25 cellular contexts compared by ENCODE assay signal in genomic region chr9:69355232-69355631, GRCh38. TPM values are rescaled to one million over a fixed set of nuclear protein-coding genes. Genes with fewer than 3 reads are reported as not detected.
"Had no signal": no experiment of that assay in that cellular context is flagged by ENCODE, and none has a peak within 500 bp of the region (broad histone marks: within the 10 kb centered on the region; RNA-seq: fewer than 3 reads in every experiment).

No MANE protein-coding gene starts in this region.

- H3K27me3 ChIP-seq: dorsolateral prefrontal cortex, esophagus muscularis mucosa, foreskin keratinocyte, heart right ventricle, left lung had no signal

- H3K36me3 ChIP-seq: esophagus muscularis mucosa, heart right ventricle, left lung, lower lobe of right lung had no signal

- ATAC-seq: foreskin keratinocyte, heart right ventricle, left cardiac atrium, left lung, left ventricle myocardium superior, lower lobe of right lung, mucosa of descending colon had no signal

- H3K4me3 ChIP-seq: coronary artery, dorsolateral prefrontal cortex, esophagus muscularis mucosa, heart right ventricle, left lung, lower lobe of right lung, mucosa of descending colon had no signal

- DNase-seq: dermis blood vessel endothelial cell; dorsolateral prefrontal cortex; effector CD4-positive, alpha-beta T cell; effector memory CD4-positive, alpha-beta T cell; foreskin keratinocyte; glutamatergic neuron; head of caudate nucleus; heart right ventricle; hippocampal formation; left cardiac atrium; left lung; left ventricle myocardium superior; lower lobe of right lung; mesenchymal stem cell; mucosa of descending colon; naive B cell had no signal

- FAIRE-seq: colon, endothelial cell of umbilical vein, frontal cortex, islet of Langerhans, keratinocyte had no signal

- H3K9me3 ChIP-seq: esophagus muscularis mucosa, heart right ventricle, left lung, lower lobe of right lung, mucosa of descending colon had no signal

- H3K27ac ChIP-seq: coronary artery, dorsolateral prefrontal cortex, esophagus muscularis mucosa, foreskin keratinocyte, left lung, lower lobe of right lung had no signal

- H3K4me1 ChIP-seq: foreskin keratinocyte, left lung had no signal

RNA-seq across cellular contexts. Expression of gene ENTREP1, which starts 30.2 kb away (rescaled TPM):
- total RNA-seq: fibroblast of lung, fibroblast of villous mesenchyme had no signal
